Comparison of ENCODE assay signal across 1 cellular context in the genomic region with DNA sequence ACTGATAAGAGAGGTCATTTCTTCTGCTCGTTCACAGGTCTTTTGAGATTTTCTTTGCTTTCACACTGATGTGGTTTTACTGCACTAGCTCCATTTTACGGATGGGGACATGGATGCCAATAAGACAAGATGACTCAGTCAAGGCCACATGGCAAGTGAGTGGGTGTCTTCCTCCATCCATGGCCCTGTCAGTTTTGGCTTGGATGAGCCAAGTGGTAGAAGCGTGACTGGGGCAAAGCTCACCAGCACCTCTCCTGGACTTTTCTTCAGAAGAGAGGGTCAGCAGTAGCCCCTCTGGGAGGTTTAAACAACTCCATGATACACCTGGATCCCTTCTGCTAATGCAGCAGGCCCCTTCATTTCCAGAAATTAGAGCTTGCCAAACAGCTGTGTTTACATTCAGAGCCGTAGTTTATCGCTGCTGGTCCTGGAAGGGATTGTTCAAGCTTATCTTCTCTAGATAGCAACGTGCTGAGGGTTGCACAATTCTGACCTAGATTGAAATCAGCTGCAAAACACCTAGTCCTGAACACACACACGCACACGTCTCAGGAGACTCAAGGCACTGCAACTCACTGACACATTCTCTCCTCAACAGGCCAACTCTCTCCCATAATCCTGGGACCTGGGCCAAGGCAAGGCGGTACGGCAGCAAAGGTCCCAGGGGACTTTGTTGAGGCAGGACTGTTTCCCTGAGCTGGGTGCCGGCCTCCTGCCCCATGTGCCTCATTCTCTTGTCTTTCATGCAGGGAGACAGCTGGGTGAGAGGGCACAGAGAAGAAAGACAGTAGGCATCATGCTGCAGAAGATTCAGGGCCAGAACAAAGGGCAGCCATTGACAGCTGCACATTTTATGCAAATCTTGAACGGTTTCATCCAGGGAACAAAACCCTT.
TF ChIP-seq lines count a peak whose summit lies in the region.

No MANE protein-coding gene starts in this region.

TF ChIP-seq in HepG2, 621 proteins besides CTCF, POLR2A, EP300 and RAD21 (continued from another document and continues in another):
- TF ChIP-seq CBX1 (IDR thresholded peaks at IDR 0.05; ENCODE audit: low read depth), result peak; percentile 26
- no peak for TF ChIP-seq ZNF569 (CRISPR knock-in tag; IDR thresholded peaks at IDR 0.05; ENCODE audit: borderline replicate concordance)
- no peak for TF ChIP-seq ZBTB1 (CRISPR knock-in tag; IDR thresholded peaks at IDR 0.05; ENCODE audit: borderline replicate concordance)
- TF ChIP-seq ZNF207 (IDR thresholded peaks at IDR 0.05; ENCODE audit: borderline replicate concordance), result no peak
- no peak; the same call in 1 of the 2 replicates for TF ChIP-seq SPEN (CRISPR knock-in tag; IDR thresholded peaks at IDR 0.05; ENCODE audit: low read depth)
- TF ChIP-seq, protein P1, sequence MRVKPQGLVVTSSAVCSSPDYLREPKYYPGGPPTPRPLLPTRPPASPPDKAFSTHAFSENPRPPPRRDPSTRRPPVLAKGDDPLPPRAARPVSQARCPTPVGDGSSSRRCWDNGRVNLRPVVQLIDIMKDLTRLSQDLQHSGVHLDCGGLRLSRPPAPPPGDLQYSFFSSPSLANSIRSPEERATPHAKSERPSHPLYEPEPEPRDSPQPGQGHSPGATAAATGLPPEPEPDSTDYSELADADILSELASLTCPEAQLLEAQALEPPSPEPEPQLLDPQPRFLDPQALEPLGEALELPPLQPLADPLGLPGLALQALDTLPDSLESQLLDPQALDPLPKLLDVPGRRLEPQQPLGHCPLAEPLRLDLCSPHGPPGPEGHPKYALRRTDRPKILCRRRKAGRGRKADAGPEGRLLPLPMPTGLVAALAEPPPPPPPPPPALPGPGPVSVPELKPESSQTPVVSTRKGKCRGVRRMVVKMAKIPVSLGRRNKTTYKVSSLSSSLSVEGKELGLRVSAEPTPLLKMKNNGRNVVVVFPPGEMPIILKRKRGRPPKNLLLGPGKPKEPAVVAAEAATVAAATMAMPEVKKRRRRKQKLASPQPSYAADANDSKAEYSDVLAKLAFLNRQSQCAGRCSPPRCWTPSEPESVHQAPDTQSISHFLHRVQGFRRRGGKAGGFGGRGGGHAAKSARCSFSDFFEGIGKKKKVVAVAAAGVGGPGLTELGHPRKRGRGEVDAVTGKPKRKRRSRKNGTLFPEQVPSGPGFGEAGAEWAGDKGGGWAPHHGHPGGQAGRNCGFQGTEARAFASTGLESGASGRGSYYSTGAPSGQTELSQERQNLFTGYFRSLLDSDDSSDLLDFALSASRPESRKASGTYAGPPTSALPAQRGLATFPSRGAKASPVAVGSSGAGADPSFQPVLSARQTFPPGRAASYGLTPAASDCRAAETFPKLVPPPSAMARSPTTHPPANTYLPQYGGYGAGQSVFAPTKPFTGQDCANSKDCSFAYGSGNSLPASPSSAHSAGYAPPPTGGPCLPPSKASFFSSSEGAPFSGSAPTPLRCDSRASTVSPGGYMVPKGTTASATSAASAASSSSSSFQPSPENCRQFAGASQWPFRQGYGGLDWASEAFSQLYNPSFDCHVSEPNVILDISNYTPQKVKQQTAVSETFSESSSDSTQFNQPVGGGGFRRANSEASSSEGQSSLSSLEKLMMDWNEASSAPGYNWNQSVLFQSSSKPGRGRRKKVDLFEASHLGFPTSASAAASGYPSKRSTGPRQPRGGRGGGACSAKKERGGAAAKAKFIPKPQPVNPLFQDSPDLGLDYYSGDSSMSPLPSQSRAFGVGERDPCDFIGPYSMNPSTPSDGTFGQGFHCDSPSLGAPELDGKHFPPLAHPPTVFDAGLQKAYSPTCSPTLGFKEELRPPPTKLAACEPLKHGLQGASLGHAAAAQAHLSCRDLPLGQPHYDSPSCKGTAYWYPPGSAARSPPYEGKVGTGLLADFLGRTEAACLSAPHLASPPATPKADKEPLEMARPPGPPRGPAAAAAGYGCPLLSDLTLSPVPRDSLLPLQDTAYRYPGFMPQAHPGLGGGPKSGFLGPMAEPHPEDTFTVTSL (CRISPR knock-in tag; IDR thresholded peaks at IDR 0.05; ENCODE audit: borderline replicate concordance), result no peak
- TF ChIP-seq ZNF598 (CRISPR knock-in tag; IDR thresholded peaks at IDR 0.05; ENCODE audit: borderline replicate concordance), result no peak; the same call in 1 of the 2 replicates
- TF ChIP-seq ZNF816 (CRISPR knock-in tag; IDR thresholded peaks at IDR 0.05; ENCODE audit: borderline replicate concordance), result no peak
- TF ChIP-seq, protein P2, sequence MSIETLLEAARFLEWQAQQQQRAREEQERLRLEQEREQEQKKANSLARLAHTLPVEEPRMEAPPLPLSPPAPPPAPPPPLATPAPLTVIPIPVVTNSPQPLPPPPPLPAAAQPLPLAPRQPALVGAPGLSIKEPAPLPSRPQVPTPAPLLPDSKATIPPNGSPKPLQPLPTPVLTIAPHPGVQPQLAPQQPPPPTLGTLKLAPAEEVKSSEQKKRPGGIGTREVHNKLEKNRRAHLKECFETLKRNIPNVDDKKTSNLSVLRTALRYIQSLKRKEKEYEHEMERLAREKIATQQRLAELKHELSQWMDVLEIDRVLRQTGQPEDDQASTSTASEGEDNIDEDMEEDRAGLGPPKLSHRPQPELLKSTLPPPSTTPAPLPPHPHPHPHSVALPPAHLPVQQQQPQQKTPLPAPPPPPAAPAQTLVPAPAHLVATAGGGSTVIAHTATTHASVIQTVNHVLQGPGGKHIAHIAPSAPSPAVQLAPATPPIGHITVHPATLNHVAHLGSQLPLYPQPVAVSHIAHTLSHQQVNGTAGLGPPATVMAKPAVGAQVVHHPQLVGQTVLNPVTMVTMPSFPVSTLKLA (IDR thresholded peaks at IDR 0.05), result no peak
- no peak for TF ChIP-seq KDM2A (CRISPR knock-in tag; IDR thresholded peaks at IDR 0.05; ENCODE audit: borderline replicate concordance, low read depth)
- TF ChIP-seq ZNF432 (CRISPR knock-in tag; IDR thresholded peaks at IDR 0.05; ENCODE audit: borderline replicate concordance), result no peak
- no peak for TF ChIP-seq ZNF274 (CRISPR knock-in tag; IDR thresholded peaks at IDR 0.05)
- TF ChIP-seq, protein P3, sequence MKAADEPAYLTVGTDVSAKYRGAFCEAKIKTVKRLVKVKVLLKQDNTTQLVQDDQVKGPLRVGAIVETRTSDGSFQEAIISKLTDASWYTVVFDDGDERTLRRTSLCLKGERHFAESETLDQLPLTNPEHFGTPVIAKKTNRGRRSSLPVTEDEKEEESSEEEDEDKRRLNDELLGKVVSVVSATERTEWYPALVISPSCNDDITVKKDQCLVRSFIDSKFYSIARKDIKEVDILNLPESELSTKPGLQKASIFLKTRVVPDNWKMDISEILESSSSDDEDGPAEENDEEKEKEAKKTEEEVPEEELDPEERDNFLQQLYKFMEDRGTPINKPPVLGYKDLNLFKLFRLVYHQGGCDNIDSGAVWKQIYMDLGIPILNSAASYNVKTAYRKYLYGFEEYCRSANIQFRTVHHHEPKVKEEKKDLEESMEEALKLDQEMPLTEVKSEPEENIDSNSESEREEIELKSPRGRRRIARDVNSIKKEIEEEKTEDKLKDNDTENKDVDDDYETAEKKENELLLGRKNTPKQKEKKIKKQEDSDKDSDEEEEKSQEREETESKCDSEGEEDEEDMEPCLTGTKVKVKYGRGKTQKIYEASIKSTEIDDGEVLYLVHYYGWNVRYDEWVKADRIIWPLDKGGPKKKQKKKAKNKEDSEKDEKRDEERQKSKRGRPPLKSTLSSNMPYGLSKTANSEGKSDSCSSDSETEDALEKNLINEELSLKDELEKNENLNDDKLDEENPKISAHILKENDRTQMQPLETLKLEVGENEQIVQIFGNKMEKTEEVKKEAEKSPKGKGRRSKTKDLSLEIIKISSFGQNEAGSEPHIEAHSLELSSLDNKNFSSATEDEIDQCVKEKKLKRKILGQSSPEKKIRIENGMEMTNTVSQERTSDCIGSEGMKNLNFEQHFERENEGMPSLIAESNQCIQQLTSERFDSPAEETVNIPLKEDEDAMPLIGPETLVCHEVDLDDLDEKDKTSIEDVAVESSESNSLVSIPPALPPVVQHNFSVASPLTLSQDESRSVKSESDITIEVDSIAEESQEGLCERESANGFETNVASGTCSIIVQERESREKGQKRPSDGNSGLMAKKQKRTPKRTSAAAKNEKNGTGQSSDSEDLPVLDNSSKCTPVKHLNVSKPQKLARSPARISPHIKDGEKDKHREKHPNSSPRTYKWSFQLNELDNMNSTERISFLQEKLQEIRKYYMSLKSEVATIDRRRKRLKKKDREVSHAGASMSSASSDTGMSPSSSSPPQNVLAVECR (CRISPR knock-in tag; IDR thresholded peaks at IDR 0.05; ENCODE audit: borderline replicate concordance), result peak; percentile 59; the same call in 1 of the 2 replicates
- no peak for TF ChIP-seq ZNF326 (CRISPR knock-in tag; IDR thresholded peaks at IDR 0.05; ENCODE audit: borderline replicate concordance)
- no peak for TF ChIP-seq ZNF749 (CRISPR knock-in tag; IDR thresholded peaks at IDR 0.05; ENCODE audit: borderline replicate concordance)
- no peak for TF ChIP-seq ZSCAN12 (CRISPR knock-in tag; IDR thresholded peaks at IDR 0.05)
- TF ChIP-seq ZNF292 (CRISPR knock-in tag; IDR thresholded peaks at IDR 0.05; ENCODE audit: borderline replicate concordance, low read depth), result peak; percentile 84; the same call in 1 of the 2 replicates
- no peak for TF ChIP-seq ZFYVE20 (CRISPR knock-in tag; IDR thresholded peaks at IDR 0.05; ENCODE audit: borderline replicate concordance, low read depth)
- peak; percentile 58 for TF ChIP-seq THAP11 (CRISPR knock-in tag; IDR thresholded peaks at IDR 0.05)
- 0 out of 2 replicates have a peak, but pooled peaks have one; percentile 25 for TF ChIP-seq KDM1A (CRISPR knock-in tag; IDR thresholded peaks at IDR 0.05)
- no peak for TF ChIP-seq ZNF121 (CRISPR knock-in tag; IDR thresholded peaks at IDR 0.05)
- no peak for TF ChIP-seq RARG (CRISPR knock-in tag; IDR thresholded peaks at IDR 0.05; ENCODE audit: low read depth)
- no peak for TF ChIP-seq KLF12 (CRISPR knock-in tag; IDR thresholded peaks at IDR 0.05; ENCODE audit: borderline replicate concordance)
- no peak for TF ChIP-seq ELK4 (CRISPR knock-in tag; IDR thresholded peaks at IDR 0.05; ENCODE audit: borderline replicate concordance)
- no peak for TF ChIP-seq KMT2B (CRISPR knock-in tag; IDR thresholded peaks at IDR 0.05)
- TF ChIP-seq, protein P4, sequence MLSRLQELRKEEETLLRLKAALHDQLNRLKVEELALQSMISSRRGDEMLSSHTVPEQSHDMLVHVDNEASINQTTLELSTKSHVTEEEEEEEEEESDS (CRISPR knock-in tag; IDR thresholded peaks at IDR 0.05; ENCODE audit: borderline replicate concordance), result no peak
- no peak for TF ChIP-seq ELF4 (CRISPR knock-in tag; IDR thresholded peaks at IDR 0.05; ENCODE audit: borderline replicate concordance)
- TF ChIP-seq TCF12 (IDR thresholded peaks at IDR 0.05), result no peak
- TF ChIP-seq TCF12 (CRISPR knock-in tag; IDR thresholded peaks at IDR 0.05), result 0 out of 2 replicates have a peak, but pooled peaks have one; percentile 22
- no peak for TF ChIP-seq ZNF672 (CRISPR knock-in tag; IDR thresholded peaks at IDR 0.05)
- TF ChIP-seq ZBTB8A (CRISPR knock-in tag; IDR thresholded peaks at IDR 0.05; ENCODE audit: borderline replicate concordance, low read depth), result no peak
- TF ChIP-seq HNF4G (IDR thresholded peaks at IDR 0.05; ENCODE audit: borderline replicate concordance, low read depth, low read length), result no peak
- TF ChIP-seq HNF4G (CRISPR knock-in tag; IDR thresholded peaks at IDR 0.05; ENCODE audit: borderline replicate concordance, low read depth), result no peak
- TF ChIP-seq ZNF781 (CRISPR knock-in tag; IDR thresholded peaks at IDR 0.05; ENCODE audit: borderline replicate concordance, not compliant biosample characterization), result no peak
- peak; percentile 84 for TF ChIP-seq HDAC2 (CRISPR knock-in tag; IDR thresholded peaks at IDR 0.05)
- peak; percentile 64 for TF ChIP-seq MED1 (CRISPR knock-in tag; IDR thresholded peaks at IDR 0.05)
- TF ChIP-seq, protein P5, sequence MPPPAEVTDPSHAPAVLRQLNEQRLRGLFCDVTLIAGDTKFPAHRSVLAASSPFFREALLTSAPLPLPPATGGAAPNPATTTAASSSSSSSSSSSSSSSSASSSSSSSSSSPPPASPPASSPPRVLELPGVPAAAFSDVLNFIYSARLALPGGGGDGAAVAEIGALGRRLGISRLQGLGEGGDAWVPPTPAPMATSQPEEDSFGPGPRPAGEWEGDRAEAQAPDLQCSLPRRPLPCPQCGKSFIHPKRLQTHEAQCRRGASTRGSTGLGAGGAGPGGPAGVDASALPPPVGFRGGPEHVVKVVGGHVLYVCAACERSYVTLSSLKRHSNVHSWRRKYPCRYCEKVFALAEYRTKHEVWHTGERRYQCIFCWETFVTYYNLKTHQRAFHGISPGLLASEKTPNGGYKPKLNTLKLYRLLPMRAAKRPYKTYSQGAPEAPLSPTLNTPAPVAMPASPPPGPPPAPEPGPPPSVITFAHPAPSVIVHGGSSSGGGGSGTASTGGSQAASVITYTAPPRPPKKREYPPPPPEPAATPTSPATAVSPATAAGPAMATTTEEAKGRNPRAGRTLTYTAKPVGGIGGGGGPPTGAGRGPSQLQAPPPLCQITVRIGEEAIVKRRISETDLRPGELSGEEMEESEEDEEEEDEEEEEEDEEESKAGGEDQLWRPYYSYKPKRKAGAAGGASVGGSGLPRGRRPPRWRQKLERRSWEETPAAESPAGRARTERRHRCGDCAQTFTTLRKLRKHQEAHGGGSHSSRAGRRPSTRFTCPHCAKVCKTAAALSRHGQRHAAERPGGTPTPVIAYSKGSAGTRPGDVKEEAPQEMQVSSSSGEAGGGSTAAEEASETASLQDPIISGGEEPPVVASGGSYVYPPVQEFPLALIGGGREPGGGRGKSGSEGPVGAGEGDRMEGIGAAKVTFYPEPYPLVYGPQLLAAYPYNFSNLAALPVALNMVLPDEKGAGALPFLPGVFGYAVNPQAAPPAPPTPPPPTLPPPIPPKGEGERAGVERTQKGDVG (CRISPR knock-in tag; IDR thresholded peaks at IDR 0.05; ENCODE audit: borderline replicate concordance), result no peak
- TF ChIP-seq HNF4A (CRISPR knock-in tag; IDR thresholded peaks at IDR 0.05), result peak; percentile 44
- no peak for TF ChIP-seq ZNF275 (CRISPR knock-in tag; IDR thresholded peaks at IDR 0.05; ENCODE audit: borderline replicate concordance)
